In the genomic region with DNA sequence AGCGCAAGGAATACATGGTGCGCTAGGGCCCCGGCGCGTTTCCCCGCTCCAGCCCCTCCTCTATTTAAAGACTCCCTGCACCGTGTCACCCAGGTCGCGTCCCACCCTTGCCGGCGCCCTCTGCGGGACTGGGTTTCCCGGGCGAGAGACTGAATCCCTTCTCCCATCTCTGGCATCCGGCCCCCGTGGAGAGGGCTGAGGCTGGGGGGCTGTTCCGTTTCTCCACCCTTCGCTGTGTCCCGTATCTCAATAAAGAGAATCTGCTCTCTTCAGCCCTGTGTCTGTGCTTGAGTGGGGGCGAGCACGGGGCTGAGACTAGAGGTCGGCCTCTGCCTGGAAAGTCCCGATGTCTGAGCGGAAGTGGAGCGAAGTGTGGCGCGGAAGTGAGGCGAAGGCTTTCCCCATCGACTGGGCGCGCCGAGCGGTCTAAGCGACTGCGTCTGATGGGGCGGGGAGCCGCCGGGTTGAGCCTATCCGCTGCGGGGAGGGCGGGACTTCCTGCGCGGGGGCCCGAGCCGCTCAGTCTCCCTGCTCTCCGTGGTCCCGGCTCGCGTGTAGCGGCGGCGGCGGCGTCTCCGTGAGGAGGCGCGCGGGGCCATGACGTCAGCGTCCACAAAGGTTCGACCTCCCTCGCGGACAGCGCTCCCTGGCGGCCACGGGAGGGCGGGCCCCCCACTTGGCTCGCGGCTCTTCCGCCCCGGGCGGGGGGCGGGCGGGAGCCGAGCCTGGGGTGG, we compare ENCODE assay signal across 1 cellular context.
TF ChIP-seq lines count a peak whose summit lies in the region.

No MANE protein-coding gene starts in this region.

TF ChIP-seq in HepG2, 621 proteins besides CTCF, POLR2A, EP300 and RAD21 (continued from another document and continues in another):
- no peak for TF ChIP-seq HBP1 (CRISPR knock-in tag; IDR thresholded peaks at IDR 0.05; ENCODE audit: low read depth)
- TF ChIP-seq FOSL2 (CRISPR knock-in tag; IDR thresholded peaks at IDR 0.05), result peak; percentile 58; the same call in 1 of the 2 replicates
- no peak for TF ChIP-seq HMGA1 (CRISPR knock-in tag; conservative IDR thresholded peaks at IDR 0.05)
- TF ChIP-seq SNAPC2 (CRISPR knock-in tag; IDR thresholded peaks at IDR 0.05), result no peak
- TF ChIP-seq ZNF619 (CRISPR knock-in tag; IDR thresholded peaks at IDR 0.05), result peak; percentile 66; the same call in 1 of the 2 replicates
- no peak for TF ChIP-seq LRRFIP1 (CRISPR knock-in tag; conservative IDR thresholded peaks at IDR 0.05)
- TF ChIP-seq NFKBIZ (CRISPR knock-in tag; IDR thresholded peaks at IDR 0.05), result peak; percentile 15; the same call in 1 of the 2 replicates
- TF ChIP-seq ZNF124 (CRISPR knock-in tag; IDR thresholded peaks at IDR 0.05), result no peak
- TF ChIP-seq TBX3 (IDR thresholded peaks at IDR 0.05; ENCODE audit: borderline replicate concordance), result peak; percentile 24; the same call in 1 of the 2 replicates
- no peak for TF ChIP-seq HOXD1 (CRISPR knock-in tag; IDR thresholded peaks at IDR 0.05)
- TF ChIP-seq CAMTA2 (CRISPR knock-in tag; IDR thresholded peaks at IDR 0.05; ENCODE audit: borderline replicate concordance), result no peak
- TF ChIP-seq, protein P1, sequence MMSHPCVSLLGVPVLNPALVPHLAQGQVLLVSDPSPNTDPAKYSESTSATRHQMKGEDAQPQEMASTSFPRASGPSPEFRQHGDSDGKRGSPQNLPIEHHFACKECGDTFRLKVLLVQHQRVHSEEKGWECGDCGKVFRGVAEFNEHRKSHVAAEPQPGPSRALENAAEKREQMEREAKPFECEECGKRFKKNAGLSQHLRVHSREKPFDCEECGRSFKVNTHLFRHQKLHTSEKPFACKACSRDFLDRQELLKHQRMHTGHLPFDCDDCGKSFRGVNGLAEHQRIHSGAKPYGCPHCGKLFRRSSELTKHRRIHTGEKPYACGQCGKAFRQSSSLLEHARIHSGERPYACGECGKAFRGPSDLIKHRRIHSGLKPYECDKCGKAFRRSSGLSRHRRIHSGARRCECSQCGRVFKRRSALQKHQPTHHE (CRISPR knock-in tag; IDR thresholded peaks at IDR 0.05; ENCODE audit: borderline replicate concordance), result peak; percentile 84; the same call in 1 of the 2 replicates
- TF ChIP-seq, protein P2, sequence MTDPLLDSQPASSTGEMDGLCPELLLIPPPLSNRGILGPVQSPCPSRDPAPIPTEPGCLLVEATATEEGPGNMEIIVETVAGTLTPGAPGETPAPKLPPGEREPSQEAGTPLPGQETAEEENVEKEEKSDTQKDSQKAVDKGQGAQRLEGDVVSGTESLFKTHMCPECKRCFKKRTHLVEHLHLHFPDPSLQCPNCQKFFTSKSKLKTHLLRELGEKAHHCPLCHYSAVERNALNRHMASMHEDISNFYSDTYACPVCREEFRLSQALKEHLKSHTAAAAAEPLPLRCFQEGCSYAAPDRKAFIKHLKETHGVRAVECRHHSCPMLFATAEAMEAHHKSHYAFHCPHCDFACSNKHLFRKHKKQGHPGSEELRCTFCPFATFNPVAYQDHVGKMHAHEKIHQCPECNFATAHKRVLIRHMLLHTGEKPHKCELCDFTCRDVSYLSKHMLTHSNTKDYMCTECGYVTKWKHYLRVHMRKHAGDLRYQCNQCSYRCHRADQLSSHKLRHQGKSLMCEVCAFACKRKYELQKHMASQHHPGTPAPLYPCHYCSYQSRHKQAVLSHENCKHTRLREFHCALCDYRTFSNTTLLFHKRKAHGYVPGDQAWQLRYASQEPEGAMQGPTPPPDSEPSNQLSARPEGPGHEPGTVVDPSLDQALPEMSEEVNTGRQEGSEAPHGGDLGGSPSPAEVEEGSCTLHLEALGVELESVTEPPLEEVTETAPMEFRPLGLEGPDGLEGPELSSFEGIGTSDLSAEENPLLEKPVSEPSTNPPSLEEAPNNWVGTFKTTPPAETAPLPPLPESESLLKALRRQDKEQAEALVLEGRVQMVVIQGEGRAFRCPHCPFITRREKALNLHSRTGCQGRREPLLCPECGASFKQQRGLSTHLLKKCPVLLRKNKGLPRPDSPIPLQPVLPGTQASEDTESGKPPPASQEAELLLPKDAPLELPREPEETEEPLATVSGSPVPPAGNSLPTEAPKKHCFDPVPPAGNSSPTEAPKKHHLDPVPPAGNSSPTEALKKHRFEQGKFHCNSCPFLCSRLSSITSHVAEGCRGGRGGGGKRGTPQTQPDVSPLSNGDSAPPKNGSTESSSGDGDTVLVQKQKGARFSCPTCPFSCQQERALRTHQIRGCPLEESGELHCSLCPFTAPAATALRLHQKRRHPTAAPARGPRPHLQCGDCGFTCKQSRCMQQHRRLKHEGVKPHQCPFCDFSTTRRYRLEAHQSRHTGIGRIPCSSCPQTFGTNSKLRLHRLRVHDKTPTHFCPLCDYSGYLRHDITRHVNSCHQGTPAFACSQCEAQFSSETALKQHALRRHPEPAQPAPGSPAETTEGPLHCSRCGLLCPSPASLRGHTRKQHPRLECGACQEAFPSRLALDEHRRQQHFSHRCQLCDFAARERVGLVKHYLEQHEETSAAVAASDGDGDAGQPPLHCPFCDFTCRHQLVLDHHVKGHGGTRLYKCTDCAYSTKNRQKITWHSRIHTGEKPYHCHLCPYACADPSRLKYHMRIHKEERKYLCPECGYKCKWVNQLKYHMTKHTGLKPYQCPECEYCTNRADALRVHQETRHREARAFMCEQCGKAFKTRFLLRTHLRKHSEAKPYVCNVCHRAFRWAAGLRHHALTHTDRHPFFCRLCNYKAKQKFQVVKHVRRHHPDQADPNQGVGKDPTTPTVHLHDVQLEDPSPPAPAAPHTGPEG (CRISPR knock-in tag; IDR thresholded peaks at IDR 0.05), result no peak
- TF ChIP-seq, protein P3, sequence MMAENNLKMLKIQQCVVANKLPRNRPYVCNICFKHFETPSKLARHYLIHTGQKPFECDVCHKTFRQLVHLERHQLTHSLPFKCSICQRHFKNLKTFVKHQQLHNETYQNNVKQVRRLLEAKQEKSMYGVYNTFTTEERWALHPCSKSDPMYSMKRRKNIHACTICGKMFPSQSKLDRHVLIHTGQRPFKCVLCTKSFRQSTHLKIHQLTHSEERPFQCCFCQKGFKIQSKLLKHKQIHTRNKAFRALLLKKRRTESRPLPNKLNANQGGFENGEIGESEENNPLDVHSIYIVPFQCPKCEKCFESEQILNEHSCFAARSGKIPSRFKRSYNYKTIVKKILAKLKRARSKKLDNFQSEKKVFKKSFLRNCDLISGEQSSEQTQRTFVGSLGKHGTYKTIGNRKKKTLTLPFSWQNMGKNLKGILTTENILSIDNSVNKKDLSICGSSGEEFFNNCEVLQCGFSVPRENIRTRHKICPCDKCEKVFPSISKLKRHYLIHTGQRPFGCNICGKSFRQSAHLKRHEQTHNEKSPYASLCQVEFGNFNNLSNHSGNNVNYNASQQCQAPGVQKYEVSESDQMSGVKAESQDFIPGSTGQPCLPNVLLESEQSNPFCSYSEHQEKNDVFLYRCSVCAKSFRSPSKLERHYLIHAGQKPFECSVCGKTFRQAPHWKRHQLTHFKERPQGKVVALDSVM (CRISPR knock-in tag; IDR thresholded peaks at IDR 0.05), result peak; percentile 68
- no peak for TF ChIP-seq ZNF136 (CRISPR knock-in tag; IDR thresholded peaks at IDR 0.05; ENCODE audit: low read depth)
- TF ChIP-seq DNMT1 (CRISPR knock-in tag; IDR thresholded peaks at IDR 0.05), result 0 out of 2 replicates have a peak, but pooled peaks have one; percentile 38
- TF ChIP-seq, protein P4, sequence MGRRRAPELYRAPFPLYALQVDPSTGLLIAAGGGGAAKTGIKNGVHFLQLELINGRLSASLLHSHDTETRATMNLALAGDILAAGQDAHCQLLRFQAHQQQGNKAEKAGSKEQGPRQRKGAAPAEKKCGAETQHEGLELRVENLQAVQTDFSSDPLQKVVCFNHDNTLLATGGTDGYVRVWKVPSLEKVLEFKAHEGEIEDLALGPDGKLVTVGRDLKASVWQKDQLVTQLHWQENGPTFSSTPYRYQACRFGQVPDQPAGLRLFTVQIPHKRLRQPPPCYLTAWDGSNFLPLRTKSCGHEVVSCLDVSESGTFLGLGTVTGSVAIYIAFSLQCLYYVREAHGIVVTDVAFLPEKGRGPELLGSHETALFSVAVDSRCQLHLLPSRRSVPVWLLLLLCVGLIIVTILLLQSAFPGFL (CRISPR knock-in tag; IDR thresholded peaks at IDR 0.05), result no peak
- peak; percentile 78 for TF ChIP-seq SKI (IDR thresholded peaks at IDR 0.05; ENCODE audit: partially characterized antibody)
- TF ChIP-seq SMYD3 (CRISPR knock-in tag; IDR thresholded peaks at IDR 0.05), result 0 out of 2 replicates have a peak, but pooled peaks have one; percentile 54
- no peak for TF ChIP-seq KDM4B (CRISPR knock-in tag; IDR thresholded peaks at IDR 0.05)
- no peak for TF ChIP-seq FOSL1 (CRISPR knock-in tag; IDR thresholded peaks at IDR 0.05; ENCODE audit: borderline replicate concordance)
- peak; percentile 86 for TF ChIP-seq HIVEP1 (CRISPR knock-in tag; IDR thresholded peaks at IDR 0.05)
- TF ChIP-seq ARNT (IDR thresholded peaks at IDR 0.05), result no peak
- TF ChIP-seq ZNF180 (CRISPR knock-in tag; IDR thresholded peaks at IDR 0.05; ENCODE audit: borderline replicate concordance, low read depth), result no peak
- no peak for TF ChIP-seq ZNF850 (CRISPR knock-in tag; conservative IDR thresholded peaks at IDR 0.05)
- TF ChIP-seq NCOA2 (CRISPR knock-in tag; IDR thresholded peaks at IDR 0.05), result no peak; the same call in 1 of the 2 replicates
- TF ChIP-seq ZNF441 (CRISPR knock-in tag; IDR thresholded peaks at IDR 0.05; ENCODE audit: borderline replicate concordance), result peak; percentile 54; the same call in 1 of the 2 replicates
- TF ChIP-seq ZNF781 (CRISPR knock-in tag; IDR thresholded peaks at IDR 0.05; ENCODE audit: borderline replicate concordance, not compliant biosample characterization), result no peak
- TF ChIP-seq, protein P5, sequence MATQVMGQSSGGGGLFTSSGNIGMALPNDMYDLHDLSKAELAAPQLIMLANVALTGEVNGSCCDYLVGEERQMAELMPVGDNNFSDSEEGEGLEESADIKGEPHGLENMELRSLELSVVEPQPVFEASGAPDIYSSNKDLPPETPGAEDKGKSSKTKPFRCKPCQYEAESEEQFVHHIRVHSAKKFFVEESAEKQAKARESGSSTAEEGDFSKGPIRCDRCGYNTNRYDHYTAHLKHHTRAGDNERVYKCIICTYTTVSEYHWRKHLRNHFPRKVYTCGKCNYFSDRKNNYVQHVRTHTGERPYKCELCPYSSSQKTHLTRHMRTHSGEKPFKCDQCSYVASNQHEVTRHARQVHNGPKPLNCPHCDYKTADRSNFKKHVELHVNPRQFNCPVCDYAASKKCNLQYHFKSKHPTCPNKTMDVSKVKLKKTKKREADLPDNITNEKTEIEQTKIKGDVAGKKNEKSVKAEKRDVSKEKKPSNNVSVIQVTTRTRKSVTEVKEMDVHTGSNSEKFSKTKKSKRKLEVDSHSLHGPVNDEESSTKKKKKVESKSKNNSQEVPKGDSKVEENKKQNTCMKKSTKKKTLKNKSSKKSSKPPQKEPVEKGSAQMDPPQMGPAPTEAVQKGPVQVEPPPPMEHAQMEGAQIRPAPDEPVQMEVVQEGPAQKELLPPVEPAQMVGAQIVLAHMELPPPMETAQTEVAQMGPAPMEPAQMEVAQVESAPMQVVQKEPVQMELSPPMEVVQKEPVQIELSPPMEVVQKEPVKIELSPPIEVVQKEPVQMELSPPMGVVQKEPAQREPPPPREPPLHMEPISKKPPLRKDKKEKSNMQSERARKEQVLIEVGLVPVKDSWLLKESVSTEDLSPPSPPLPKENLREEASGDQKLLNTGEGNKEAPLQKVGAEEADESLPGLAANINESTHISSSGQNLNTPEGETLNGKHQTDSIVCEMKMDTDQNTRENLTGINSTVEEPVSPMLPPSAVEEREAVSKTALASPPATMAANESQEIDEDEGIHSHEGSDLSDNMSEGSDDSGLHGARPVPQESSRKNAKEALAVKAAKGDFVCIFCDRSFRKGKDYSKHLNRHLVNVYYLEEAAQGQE (IDR thresholded peaks at IDR 0.05; ENCODE audit: borderline replicate concordance in 1 of 2, low read depth in 1 of 2, low read length in 2 of 2), result no peak
- TF ChIP-seq ZNF546 (CRISPR knock-in tag; conservative IDR thresholded peaks at IDR 0.05), result 0 out of 2 replicates have a peak, but pooled peaks have one; percentile 44
- peak; percentile 33; the same call in 1 of the 2 replicates for TF ChIP-seq ZNF703 (CRISPR knock-in tag; IDR thresholded peaks at IDR 0.05; ENCODE audit: borderline replicate concordance)
- 0 out of 2 replicates have a peak, but pooled peaks have one; percentile 37 for TF ChIP-seq BCL3 (CRISPR knock-in tag; IDR thresholded peaks at IDR 0.05)
- no peak for TF ChIP-seq THYN1 (CRISPR knock-in tag; IDR thresholded peaks at IDR 0.05; ENCODE audit: borderline replicate concordance, low read depth)
- 0 out of 2 replicates have a peak, but pooled peaks have one; percentile 26 for TF ChIP-seq ZNF563 (CRISPR knock-in tag; IDR thresholded peaks at IDR 0.05)
- peak; percentile 86 for TF ChIP-seq GATAD1 (CRISPR knock-in tag; IDR thresholded peaks at IDR 0.05)
- peak; percentile 57; the same call in 1 of the 2 replicates for TF ChIP-seq ZNF44 (CRISPR knock-in tag; IDR thresholded peaks at IDR 0.05)
- no peak for TF ChIP-seq FOXP1 (IDR thresholded peaks at IDR 0.05)
- no peak for TF ChIP-seq FOXP1 (CRISPR knock-in tag; IDR thresholded peaks at IDR 0.05)
- no peak for TF ChIP-seq HNF4A (CRISPR knock-in tag; IDR thresholded peaks at IDR 0.05)
